1 cellular context compared by ENCODE assay signal in the genomic region with DNA sequence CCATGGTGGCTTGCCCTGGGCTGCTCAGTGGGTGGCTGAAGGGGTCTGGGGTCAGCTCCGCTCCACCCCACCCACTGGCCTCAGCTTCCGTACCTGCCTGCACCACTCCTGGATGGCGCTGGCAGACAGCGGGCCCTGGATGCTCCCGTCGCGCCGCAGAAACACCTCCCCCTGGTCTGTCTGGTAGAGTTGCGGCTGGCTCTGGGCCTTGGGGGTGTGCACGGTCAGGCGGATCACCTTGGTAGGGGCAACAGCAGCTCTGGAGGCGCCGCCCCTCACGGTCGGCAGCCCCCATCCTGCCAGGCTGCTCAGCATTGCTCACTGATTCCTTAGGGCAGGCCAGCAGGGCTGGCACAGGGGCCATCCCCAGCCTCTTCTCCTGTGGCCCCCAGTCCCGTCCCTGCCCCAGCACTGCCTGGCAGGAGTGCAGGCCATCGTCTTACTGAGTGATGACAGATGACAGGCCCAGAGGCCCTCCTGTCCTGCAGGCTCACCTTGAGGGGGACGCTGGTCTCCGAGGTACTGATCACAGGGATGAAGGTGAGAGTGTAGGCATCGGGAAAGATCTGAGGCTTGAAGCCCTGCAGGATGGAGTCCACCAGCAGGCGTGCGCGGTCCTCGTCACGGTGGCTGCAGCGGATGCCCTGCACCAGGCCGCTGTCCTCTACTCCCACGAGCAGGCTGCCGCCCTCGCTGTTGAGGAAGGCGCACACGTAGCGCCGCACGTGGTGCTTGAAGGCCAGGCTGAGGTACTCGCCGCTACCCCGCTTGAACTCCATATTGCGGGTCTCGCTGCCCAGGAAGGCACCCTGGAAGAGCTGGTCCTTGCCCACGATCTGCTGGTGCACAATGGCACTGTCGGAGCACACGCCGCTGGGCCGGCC.
TF ChIP-seq lines count a peak whose summit lies in the region.

No MANE protein-coding gene starts in this region.

TF ChIP-seq in HepG2, 621 proteins besides CTCF, POLR2A, EP300 and RAD21:
- TF ChIP-seq RBFOX2 (IDR thresholded peaks at IDR 0.05; ENCODE audit: low read depth, low read length) (peak; percentile 28; the same call in 1 of the 2 replicates), AGO2 (optimal IDR thresholded peaks at IDR 0.05; ENCODE audit: low read depth, low read length) (peak; percentile 90), ZNF414 (CRISPR knock-in tag; IDR thresholded peaks at IDR 0.05) (no peak), RBM22 (optimal IDR thresholded peaks at IDR 0.05; ENCODE audit: low read length) (peak; percentile 34)
